1 cellular context compared by ENCODE assay signal in the genomic region with DNA sequence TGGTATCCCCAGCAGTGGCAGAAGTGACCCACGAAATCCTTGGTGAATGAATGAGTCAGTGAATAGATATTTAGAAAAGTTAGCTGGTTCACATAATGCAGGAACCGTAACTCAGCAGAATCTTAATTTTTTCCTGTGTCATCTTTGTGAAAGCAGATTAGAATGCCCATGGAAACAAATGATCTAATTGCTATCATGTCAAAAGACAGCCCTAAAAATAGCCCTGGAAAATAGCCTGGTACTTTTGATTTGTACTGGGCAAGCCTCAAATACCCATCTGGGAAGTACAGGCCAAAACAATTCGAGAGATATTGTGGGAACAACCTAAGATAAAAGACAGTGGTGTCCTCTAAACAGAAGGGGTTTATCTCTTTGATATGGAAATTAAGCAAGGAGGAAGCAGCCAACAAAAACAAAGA.
TF ChIP-seq lines count a peak whose summit lies in the region.

No MANE protein-coding gene starts in this region.

TF ChIP-seq in GM23338, 12 proteins besides CTCF, POLR2A, EP300 and RAD21 (continued from another document):
- TF ChIP-seq, protein P1, sequence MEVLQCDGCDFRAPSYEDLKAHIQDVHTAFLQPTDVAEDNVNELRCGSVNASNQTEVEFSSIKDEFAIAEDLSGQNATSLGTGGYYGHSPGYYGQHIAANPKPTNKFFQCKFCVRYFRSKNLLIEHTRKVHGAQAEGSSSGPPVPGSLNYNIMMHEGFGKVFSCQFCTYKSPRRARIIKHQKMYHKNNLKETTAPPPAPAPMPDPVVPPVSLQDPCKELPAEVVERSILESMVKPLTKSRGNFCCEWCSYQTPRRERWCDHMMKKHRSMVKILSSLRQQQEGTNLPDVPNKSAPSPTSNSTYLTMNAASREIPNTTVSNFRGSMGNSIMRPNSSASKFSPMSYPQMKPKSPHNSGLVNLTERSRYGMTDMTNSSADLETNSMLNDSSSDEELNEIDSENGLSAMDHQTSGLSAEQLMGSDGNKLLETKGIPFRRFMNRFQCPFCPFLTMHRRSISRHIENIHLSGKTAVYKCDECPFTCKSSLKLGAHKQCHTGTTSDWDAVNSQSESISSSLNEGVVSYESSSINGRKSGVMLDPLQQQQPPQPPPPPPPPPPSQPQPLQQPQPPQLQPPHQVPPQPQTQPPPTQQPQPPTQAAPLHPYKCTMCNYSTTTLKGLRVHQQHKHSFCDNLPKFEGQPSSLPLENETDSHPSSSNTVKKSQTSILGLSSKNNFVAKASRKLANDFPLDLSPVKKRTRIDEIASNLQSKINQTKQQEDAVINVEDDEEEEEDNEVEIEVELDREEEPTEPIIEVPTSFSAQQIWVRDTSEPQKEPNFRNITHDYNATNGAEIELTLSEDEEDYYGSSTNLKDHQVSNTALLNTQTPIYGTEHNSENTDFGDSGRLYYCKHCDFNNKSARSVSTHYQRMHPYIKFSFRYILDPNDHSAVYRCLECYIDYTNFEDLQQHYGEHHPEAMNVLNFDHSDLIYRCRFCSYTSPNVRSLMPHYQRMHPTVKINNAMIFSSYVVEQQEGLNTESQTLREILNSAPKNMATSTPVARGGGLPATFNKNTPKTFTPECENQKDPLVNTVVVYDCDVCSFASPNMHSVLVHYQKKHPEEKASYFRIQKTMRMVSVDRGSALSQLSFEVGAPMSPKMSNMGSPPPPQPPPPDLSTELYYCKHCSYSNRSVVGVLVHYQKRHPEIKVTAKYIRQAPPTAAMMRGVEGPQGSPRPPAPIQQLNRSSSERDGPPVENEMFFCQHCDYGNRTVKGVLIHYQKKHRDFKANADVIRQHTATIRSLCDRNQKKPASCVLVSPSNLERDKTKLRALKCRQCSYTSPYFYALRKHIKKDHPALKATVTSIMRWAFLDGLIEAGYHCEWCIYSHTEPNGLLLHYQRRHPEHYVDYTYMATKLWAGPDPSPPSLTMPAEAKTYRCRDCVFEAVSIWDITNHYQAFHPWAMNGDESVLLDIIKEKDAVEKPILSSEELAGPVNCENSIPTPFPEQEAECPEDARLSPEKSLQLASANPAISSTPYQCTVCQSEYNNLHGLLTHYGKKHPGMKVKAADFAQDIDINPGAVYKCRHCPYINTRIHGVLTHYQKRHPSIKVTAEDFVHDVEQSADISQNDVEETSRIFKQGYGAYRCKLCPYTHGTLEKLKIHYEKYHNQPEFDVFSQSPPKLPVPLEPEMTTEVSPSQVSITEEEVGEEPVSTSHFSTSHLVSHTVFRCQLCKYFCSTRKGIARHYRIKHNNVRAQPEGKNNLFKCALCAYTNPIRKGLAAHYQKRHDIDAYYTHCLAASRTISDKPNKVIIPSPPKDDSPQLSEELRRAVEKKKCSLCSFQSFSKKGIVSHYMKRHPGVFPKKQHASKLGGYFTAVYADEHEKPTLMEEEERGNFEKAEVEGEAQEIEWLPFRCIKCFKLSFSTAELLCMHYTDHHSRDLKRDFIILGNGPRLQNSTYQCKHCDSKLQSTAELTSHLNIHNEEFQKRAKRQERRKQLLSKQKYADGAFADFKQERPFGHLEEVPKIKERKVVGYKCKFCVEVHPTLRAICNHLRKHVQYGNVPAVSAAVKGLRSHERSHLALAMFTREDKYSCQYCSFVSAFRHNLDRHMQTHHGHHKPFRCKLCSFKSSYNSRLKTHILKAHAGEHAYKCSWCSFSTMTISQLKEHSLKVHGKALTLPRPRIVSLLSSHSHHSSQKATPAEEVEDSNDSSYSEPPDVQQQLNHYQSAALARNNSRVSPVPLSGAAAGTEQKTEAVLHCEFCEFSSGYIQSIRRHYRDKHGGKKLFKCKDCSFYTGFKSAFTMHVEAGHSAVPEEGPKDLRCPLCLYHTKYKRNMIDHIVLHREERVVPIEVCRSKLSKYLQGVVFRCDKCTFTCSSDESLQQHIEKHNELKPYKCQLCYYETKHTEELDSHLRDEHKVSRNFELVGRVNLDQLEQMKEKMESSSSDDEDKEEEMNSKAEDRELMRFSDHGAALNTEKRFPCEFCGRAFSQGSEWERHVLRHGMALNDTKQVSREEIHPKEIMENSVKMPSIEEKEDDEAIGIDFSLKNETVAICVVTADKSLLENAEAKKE (CRISPR knock-in tag; IDR thresholded peaks at IDR 0.05): no peak
- TF ChIP-seq, protein P2, sequence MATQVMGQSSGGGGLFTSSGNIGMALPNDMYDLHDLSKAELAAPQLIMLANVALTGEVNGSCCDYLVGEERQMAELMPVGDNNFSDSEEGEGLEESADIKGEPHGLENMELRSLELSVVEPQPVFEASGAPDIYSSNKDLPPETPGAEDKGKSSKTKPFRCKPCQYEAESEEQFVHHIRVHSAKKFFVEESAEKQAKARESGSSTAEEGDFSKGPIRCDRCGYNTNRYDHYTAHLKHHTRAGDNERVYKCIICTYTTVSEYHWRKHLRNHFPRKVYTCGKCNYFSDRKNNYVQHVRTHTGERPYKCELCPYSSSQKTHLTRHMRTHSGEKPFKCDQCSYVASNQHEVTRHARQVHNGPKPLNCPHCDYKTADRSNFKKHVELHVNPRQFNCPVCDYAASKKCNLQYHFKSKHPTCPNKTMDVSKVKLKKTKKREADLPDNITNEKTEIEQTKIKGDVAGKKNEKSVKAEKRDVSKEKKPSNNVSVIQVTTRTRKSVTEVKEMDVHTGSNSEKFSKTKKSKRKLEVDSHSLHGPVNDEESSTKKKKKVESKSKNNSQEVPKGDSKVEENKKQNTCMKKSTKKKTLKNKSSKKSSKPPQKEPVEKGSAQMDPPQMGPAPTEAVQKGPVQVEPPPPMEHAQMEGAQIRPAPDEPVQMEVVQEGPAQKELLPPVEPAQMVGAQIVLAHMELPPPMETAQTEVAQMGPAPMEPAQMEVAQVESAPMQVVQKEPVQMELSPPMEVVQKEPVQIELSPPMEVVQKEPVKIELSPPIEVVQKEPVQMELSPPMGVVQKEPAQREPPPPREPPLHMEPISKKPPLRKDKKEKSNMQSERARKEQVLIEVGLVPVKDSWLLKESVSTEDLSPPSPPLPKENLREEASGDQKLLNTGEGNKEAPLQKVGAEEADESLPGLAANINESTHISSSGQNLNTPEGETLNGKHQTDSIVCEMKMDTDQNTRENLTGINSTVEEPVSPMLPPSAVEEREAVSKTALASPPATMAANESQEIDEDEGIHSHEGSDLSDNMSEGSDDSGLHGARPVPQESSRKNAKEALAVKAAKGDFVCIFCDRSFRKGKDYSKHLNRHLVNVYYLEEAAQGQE (IDR thresholded peaks at IDR 0.05; ENCODE audit: unreplicated experiment): no peak
- TF ChIP-seq STAT1 (IDR thresholded peaks at IDR 0.05; ENCODE audit: unreplicated experiment) (no peak), EZH2phosphoT487 (IDR thresholded peaks at IDR 0.05; ENCODE audit: unreplicated experiment) (no peak), ZNF114 (CRISPR knock-in tag; IDR thresholded peaks at IDR 0.05) (no peak)
